ENCODE assay signal across 9 cellular contexts in genomic region chr12:94134226-94134795, GRCh38. TPM values are rescaled to one million over a fixed set of nuclear protein-coding genes. Genes with fewer than 3 reads are reported as not detected.
DNase-seq lines count a peak whose midpoint lies in the region; ATAC-seq, FAIRE-seq and TF ChIP-seq lines count a peak whose summit lies in the region.
"Had no signal": no experiment of that assay in that cellular context is flagged by ENCODE, and none has a peak within 500 bp of the region (broad histone marks: within the 10 kb centered on the region; RNA-seq: fewer than 3 reads in every experiment).

No MANE protein-coding gene starts in this region.

- no peak for DNase-seq in activated naive CD8-positive, alpha-beta T cell treated with anti-CD3 and anti-CD28 coated beads, Interleukin-2, amount 10 ng/mL, durations not matched to agents 7 days and 5 days
- no peak for DNase-seq in activated naive CD8-positive, alpha-beta T cell treated with anti-CD3 and anti-CD28 coated beads for 36 hours
- DNase-seq in NCI-H526 treated with DMSO at 0.1 percent for 48 hours (lab: John Stamatoyannopoulos, UW) = peak; percentile 35
- DNase-seq in amniotic epithelial cell (ENCODE audit: low read depth) = peak; percentile 64
- no peak for DNase-seq in left ventricle myocardium inferior
- DNase-seq in small intestine = peak; percentile 63

- no peak for FAIRE-seq in small intestine (lab: Jason Lieb, UNC)

- no peaks in the 10 kb centered on the region for H3K36me3 Mint-ChIP-seq in activated naive CD8-positive, alpha-beta T cell treated with anti-CD3 and anti-CD28 coated beads, Interleukin-2, amount 10 ng/mL, durations not matched to agents 7 days and 5 days
- no peaks in the 10 kb centered on the region for H3K36me3 Mint-ChIP-seq in activated naive CD8-positive, alpha-beta T cell treated with anti-CD3 and anti-CD28 coated beads for 36 hours

- H3K9me3 Mint-ChIP-seq in activated naive CD8-positive, alpha-beta T cell treated with anti-CD3 and anti-CD28 coated beads, Interleukin-2, amount 10 ng/mL, durations not matched to agents 7 days and 5 days = peaks cover 5% of the 10 kb centered on the region
- no peaks in the 10 kb centered on the region for H3K9me3 Mint-ChIP-seq in activated naive CD8-positive, alpha-beta T cell treated with anti-CD3 and anti-CD28 coated beads for 36 hours
- H3K9me3 Mint-ChIP-seq: dendritic cell treated with granulocyte-macrophage colony-stimulating factor and Interleukin-4, amounts not matched to agents 40 ng/mL and 50 ng/mL, for 4 days had no signal

- WGBS in small intestine, 3 donors = 32 to 34% (median 33%) methylated on average over 5 of the region's 5 CpGs

- POLR2A ChIA-PET in activated naive CD8-positive, alpha-beta T cell treated with anti-CD3 and anti-CD28 coated beads, Interleukin-2, amount 10 ng/mL, durations not matched to agents 7 days and 5 days (lab: Charles Lee) = interaction anchor here (1.3 kb wide), 1 partner anchor 8 kb away, joined by 3 read pairs; no protein-coding TSS in a partner anchor

- peak; percentile 85 for TF ChIP-seq CTCF in left ventricle myocardium inferior (IDR thresholded peaks at IDR 0.05; ENCODE audit: borderline replicate concordance)

- intact Hi-C loops in left ventricle myocardium inferior (cut with micrococcal nuclease) = no loop called here

- H3K4me1 ChIP-seq in left ventricle myocardium inferior = no peaks in the 10 kb centered on the region
- no peaks in the 10 kb centered on the region for H3K4me1 ChIP-seq in small intestine (ENCODE audit: control insufficient read depth in 2 of 2, insufficient read depth in 1 of 2, low read depth in 1 of 2, low read length in 1 of 2)

- H3K9me3 ChIP-seq in left ventricle myocardium inferior (replicated peaks) = no peaks in the 10 kb centered on the region
- H3K9me3 ChIP-seq in small intestine (ENCODE audit: control insufficient read depth, low read depth) = no peaks in the 10 kb centered on the region

- no peaks in the 10 kb centered on the region for H3K36me3 ChIP-seq in left ventricle myocardium inferior
- H3K36me3 ChIP-seq in small intestine (ENCODE audit: control insufficient read depth in 2 of 2, insufficient read depth in 2 of 2, low read length in 2 of 2) = no peaks in the 10 kb centered on the region

- no peak overlapping the region for H3K27ac Mint-ChIP-seq in activated naive CD8-positive, alpha-beta T cell treated with anti-CD3 and anti-CD28 coated beads, Interleukin-2, amount 10 ng/mL, durations not matched to agents 7 days and 5 days
- no peak overlapping the region for H3K27ac Mint-ChIP-seq in activated naive CD8-positive, alpha-beta T cell treated with anti-CD3 and anti-CD28 coated beads for 36 hours
- H3K27ac Mint-ChIP-seq: dendritic cell treated with granulocyte-macrophage colony-stimulating factor and Interleukin-4, amounts not matched to agents 40 ng/mL and 50 ng/mL, for 4 days had no signal

- H3K27me3 Mint-ChIP-seq in activated naive CD8-positive, alpha-beta T cell treated with anti-CD3 and anti-CD28 coated beads, Interleukin-2, amount 10 ng/mL, durations not matched to agents 7 days and 5 days = no peaks in the 10 kb centered on the region
- no peaks in the 10 kb centered on the region for H3K27me3 Mint-ChIP-seq in activated naive CD8-positive, alpha-beta T cell treated with anti-CD3 and anti-CD28 coated beads for 36 hours
- H3K27me3 Mint-ChIP-seq: dendritic cell treated with granulocyte-macrophage colony-stimulating factor and Interleukin-4, amounts not matched to agents 40 ng/mL and 50 ng/mL, for 4 days had no signal

- peak; percentile 87 for ATAC-seq in activated naive CD8-positive, alpha-beta T cell treated with anti-CD3 and anti-CD28 coated beads, Interleukin-2, amount 10 ng/mL, durations not matched to agents 7 days and 5 days (ENCODE audit: low read depth)
- ATAC-seq in HG02938 (IDR thresholded peaks at IDR 0.05; ENCODE audit: unreplicated experiment) (peak; percentile 64), GM21528 (IDR thresholded peaks at IDR 0.05; ENCODE audit: low FRiP score, unreplicated experiment) (no peak)

- peak overlapping the region; percentile 12 for H3K4me3 Mint-ChIP-seq in activated naive CD8-positive, alpha-beta T cell treated with anti-CD3 and anti-CD28 coated beads, Interleukin-2, amount 10 ng/mL, durations not matched to agents 7 days and 5 days
- no peak overlapping the region for H3K4me3 Mint-ChIP-seq in activated naive CD8-positive, alpha-beta T cell treated with anti-CD3 and anti-CD28 coated beads for 36 hours
- H3K4me3 Mint-ChIP-seq: dendritic cell treated with granulocyte-macrophage colony-stimulating factor and Interleukin-4, amounts not matched to agents 40 ng/mL and 50 ng/mL, for 4 days had no signal

- H3K27me3 ChIP-seq in left ventricle myocardium inferior (ENCODE audit: low read depth) = peaks cover 5% of the 10 kb centered on the region
- peaks cover 0 to 3% of the 10 kb centered on the region in 2 donors for H3K27me3 ChIP-seq in small intestine (ENCODE audit: control insufficient read depth in 2 of 2, insufficient read depth in 2 of 2, low read length in 2 of 2)

- H3K4me3 ChIP-seq in left ventricle myocardium inferior (no peak overlapping the region), small intestine (ENCODE audit: low read depth in 1 of 2, low read length in 2 of 2) (no peak overlapping the region)

- H3K27ac ChIP-seq in left ventricle myocardium inferior (replicated peaks) (no peak overlapping the region), small intestine (ENCODE audit: low read depth in 1 of 2, low read length in 1 of 2) (no peak overlapping the region)

- H3K4me1 Mint-ChIP-seq in activated naive CD8-positive, alpha-beta T cell treated with anti-CD3 and anti-CD28 coated beads, Interleukin-2, amount 10 ng/mL, durations not matched to agents 7 days and 5 days = peaks cover 9% of the 10 kb centered on the region
- H3K4me1 Mint-ChIP-seq in activated naive CD8-positive, alpha-beta T cell treated with anti-CD3 and anti-CD28 coated beads for 36 hours = peaks cover 5% of the 10 kb centered on the region

RNA-seq across cellular contexts. Expression of gene PLXNC1, which starts 14.1 kb away (rescaled TPM):
- 10 to 100 TPM; 40.6 to 44.3 TPM for total RNA-seq in activated naive CD8-positive, alpha-beta T cell treated with anti-CD3 and anti-CD28 coated beads, Interleukin-2, amount 10 ng/mL, durations not matched to agents 7 days and 5 days
- total RNA-seq in activated naive CD8-positive, alpha-beta T cell treated with anti-CD3 and anti-CD28 coated beads for 36 hours = 1 to 10 TPM; 4.7 to 6.0 TPM
- 2.5 TPM for total RNA-seq in left ventricle myocardium inferior
- polyA plus RNA-seq in small intestine = 1 to 10 TPM in 2 of 3 donors, under 1 TPM in 1; 0.22 to 1.4 (median 1.1) TPM

Comparison
In these comparisons a context has a peak if more than half of its experiments do, and no peak if none do; other contexts are left out.
1. RNA of gene PLXNC1, which starts 14.1 kb away (total RNA-seq): 40.6 to 44.3 TPM in activated naive CD8-positive, alpha-beta T cell treated with anti-CD3 and anti-CD28 coated beads, Interleukin-2, amount 10 ng/mL, durations not matched to agents 7 days and 5 days; 4.7 to 6.0 TPM in activated naive CD8-positive, alpha-beta T cell treated with anti-CD3 and anti-CD28 coated beads for 36 hours and 2.5 TPM in left ventricle myocardium inferior (single experiment); every median in the first group is over 4 times any median in the second.
2. DNase-seq: peak in NCI-H526 treated with DMSO at 0.1 percent for 48 hours (single experiment), amniotic epithelial cell (single experiment) and small intestine (single experiment); none in activated naive CD8-positive, alpha-beta T cell treated with anti-CD3 and anti-CD28 coated beads, Interleukin-2, amount 10 ng/mL, durations not matched to agents 7 days and 5 days (single experiment), activated naive CD8-positive, alpha-beta T cell treated with anti-CD3 and anti-CD28 coated beads for 36 hours (single experiment) and left ventricle myocardium inferior (single experiment).